12 cellular contexts compared by ENCODE assay signal in genomic region chr11:61022311-61023085, GRCh38. TPM values are rescaled to one million over a fixed set of nuclear protein-coding genes. Genes with fewer than 3 reads are reported as not detected.
DNase-seq lines count a peak whose midpoint lies in the region; ATAC-seq, FAIRE-seq and TF ChIP-seq lines count a peak whose summit lies in the region.
"Had no signal": no experiment of that assay in that cellular context is flagged by ENCODE, and none has a peak within 500 bp of the region (broad histone marks: within the 10 kb centered on the region; RNA-seq: fewer than 3 reads in every experiment).

No MANE protein-coding gene starts in this region.

- H3K9me3 ChIP-seq in HepG2 (ENCODE audit: low read length): no peaks in the 10 kb centered on the region
- H3K9me3 ChIP-seq: heart right ventricle had no signal

- no peaks in the 10 kb centered on the region for H3K9me3 Mint-ChIP-seq in WTC11
- no peaks in the 10 kb centered on the region for H3K9me3 Mint-ChIP-seq in stimulated activated naive CD8-positive, alpha-beta T cell treated with anti-CD3 and anti-CD28 coated beads, Interleukin-15, Interleukin-2, amounts not matched to agents 100 ng/mL and 50 ng/mL, for 24 hours

- TF ChIP-seq EP300 in HepG2 (IDR thresholded peaks at IDR 0.05; ENCODE audit: low read depth in 2 of 2, low read length in 2 of 2) (no peak), HepG2 (CRISPR knock-in tag; IDR thresholded peaks at IDR 0.05; ENCODE audit: borderline replicate concordance) (no peak)

- peaks cover 32% of the 10 kb centered on the region for H3K4me1 Mint-ChIP-seq in WTC11
- H3K4me1 Mint-ChIP-seq in stimulated activated naive CD8-positive, alpha-beta T cell treated with anti-CD3 and anti-CD28 coated beads, Interleukin-15, Interleukin-2, amounts not matched to agents 100 ng/mL and 50 ng/mL, for 24 hours (ENCODE audit: low read depth): peaks cover 84% of the 10 kb centered on the region

- TF ChIP-seq CTCF in WTC11 (IDR thresholded peaks at IDR 0.05) (no peak), HepG2 (CRISPR knock-in tag; IDR thresholded peaks at IDR 0.05) (no peak)

- H3K4me3 ChIP-seq in HepG2 (replicated peaks in 1 of 3; ENCODE audit: insufficient read depth in 1 of 3, low read depth in 2 of 3, low read length in 3 of 3): no peak overlapping the region
- H3K4me3 ChIP-seq: heart right ventricle had no signal

- DNase-seq in activated T-cell treated with anti-CD3 and anti-CD28 coated beads, Interleukin-2, amount 50 U/mL, for 1 hour: peak; percentile 64
- DNase-seq in activated T-cell treated with anti-CD3 and anti-CD28 coated beads for 4 hours (no peak), WTC11 (ENCODE audit: low spot score) (no peak), cerebellar cortex (ENCODE audit: low spot score) (peak; percentile 71), A172 (ENCODE audit: low spot score) (no peak), HepG2 (ENCODE audit: low spot score) (no peak), occipital lobe (lab: John Stamatoyannopoulos, UW) (no peak)
- DNase-seq: dermis blood vessel endothelial cell, heart right ventricle had no signal

- no peaks in the 10 kb centered on the region for H4K20me1 ChIP-seq in HepG2 (ENCODE audit: insufficient read depth, low read length)

- no peak overlapping the region for H2AFZ ChIP-seq in HepG2 (ENCODE audit: low read length)

- H3K36me3 Mint-ChIP-seq in WTC11: no peaks in the 10 kb centered on the region
- H3K36me3 Mint-ChIP-seq in stimulated activated naive CD8-positive, alpha-beta T cell treated with anti-CD3 and anti-CD28 coated beads, Interleukin-15, Interleukin-2, amounts not matched to agents 100 ng/mL and 50 ng/mL, for 24 hours (ENCODE audit: low read depth): peaks cover 44% of the 10 kb centered on the region

- TF ChIP-seq POLR2A in HepG2 (IDR thresholded peaks at IDR 0.05; ENCODE audit: insufficient read depth in 1 of 2, low read depth in 2 of 2, low read length in 2 of 2): no peak

- in situ Hi-C loops in HepG2 (cut with HindIII; ENCODE audit: extremely low pct_ligation_motif_present, low pct_unique_long_range_greater_than_20kb): no loop called here

- peak overlapping the region; percentile 66 for H3K4me3 Mint-ChIP-seq in WTC11
- peak overlapping the region; percentile 77 for H3K4me3 Mint-ChIP-seq in stimulated activated naive CD8-positive, alpha-beta T cell treated with anti-CD3 and anti-CD28 coated beads, Interleukin-15, Interleukin-2, amounts not matched to agents 100 ng/mL and 50 ng/mL, for 24 hours

- FAIRE-seq in HepG2 (lab: Jason Lieb, UNC): no peak

- no TSS peak for BruUV-seq in HepG2 (replicated peaks; lab: Mats Ljungman, UMichigan)

- WGBS in HepG2 (ENCODE audit: low lambda C conversion rate): 27% methylated on average over 9 of the region's 10 CpGs

- CTCF ChIA-PET in WTC11 (lab: Charles Lee) (interaction anchor here (1.1 to 1.4 kb wide), 2 partner anchors 107 to 123 kb away, joined by 3 read pairs; no protein-coding TSS in a partner anchor), HepG2 (lab: Yijun Ruan, JAX; ENCODE audit: low intra/inter-chr PET ratio, low total read pairs) (no interaction called here)

- no peak for TF ChIP-seq RAD21 in HepG2 (CRISPR knock-in tag; IDR thresholded peaks at IDR 0.05)

- POLR2A ChIA-PET in WTC11 (lab: Charles Lee) (no interaction called here), HepG2 (lab: Yijun Ruan, JAX) (no interaction called here)

- H3K27ac ChIP-seq in HepG2 (ENCODE audit: extremely low read length, insufficient read depth, low read length): no peak overlapping the region

- no peak overlapping the region for H3K4me2 ChIP-seq in HepG2 (ENCODE audit: low read depth, low read length)

- no peaks in the 10 kb centered on the region for H3K36me3 ChIP-seq in HepG2 (replicated peaks in 1 of 2; ENCODE audit: control insufficient read depth in 1 of 2, insufficient read depth in 2 of 2, low read length in 2 of 2)
- H3K36me3 ChIP-seq: heart right ventricle had no signal

- H3K27me3 ChIP-seq in HepG2 (ENCODE audit: control insufficient read depth in 1 of 2, insufficient read depth in 2 of 2, low read length in 2 of 2): peaks cover 2 to 87% of the 10 kb centered on the region in 2 experiments; a peak in 4 of 5 replicates

- ATAC-seq in WTC11: no peak
- ATAC-seq in HepG2: no peak

- H3K79me2 ChIP-seq in HepG2 (ENCODE audit: insufficient read depth, low read length): no peaks in the 10 kb centered on the region

- H3K4me1 ChIP-seq in HepG2 (ENCODE audit: insufficient read depth, low read length): peaks cover 15% of the 10 kb centered on the region

- H3K27me3 Mint-ChIP-seq in WTC11 (ENCODE audit: low read depth): peaks cover 28% of the 10 kb centered on the region
- H3K27me3 Mint-ChIP-seq in stimulated activated naive CD8-positive, alpha-beta T cell treated with anti-CD3 and anti-CD28 coated beads, Interleukin-15, Interleukin-2, amounts not matched to agents 100 ng/mL and 50 ng/mL, for 24 hours: no peaks in the 10 kb centered on the region

- intact Hi-C loops in HepG2 (cut with micrococcal nuclease; ENCODE audit: unreplicated experiment): no loop called here

- H3K9ac ChIP-seq in HepG2 (ENCODE audit: insufficient read depth, low read depth, low read length): no peak overlapping the region

- no peak overlapping the region for H3K27ac Mint-ChIP-seq in WTC11
- peak overlapping the region; percentile 97 for H3K27ac Mint-ChIP-seq in stimulated activated naive CD8-positive, alpha-beta T cell treated with anti-CD3 and anti-CD28 coated beads, Interleukin-15, Interleukin-2, amounts not matched to agents 100 ng/mL and 50 ng/mL, for 24 hours

TF ChIP-seq in WTC11, 78 proteins besides CTCF, POLR2A, EP300 and RAD21 (continues in another document):
- no peak for TF ChIP-seq PRRX2 (CRISPR knock-in tag; IDR thresholded peaks at IDR 0.05)

TF ChIP-seq in HepG2, 621 proteins besides CTCF, POLR2A, EP300 and RAD21 (continues in another document):
- TF ChIP-seq, protein P1, sequence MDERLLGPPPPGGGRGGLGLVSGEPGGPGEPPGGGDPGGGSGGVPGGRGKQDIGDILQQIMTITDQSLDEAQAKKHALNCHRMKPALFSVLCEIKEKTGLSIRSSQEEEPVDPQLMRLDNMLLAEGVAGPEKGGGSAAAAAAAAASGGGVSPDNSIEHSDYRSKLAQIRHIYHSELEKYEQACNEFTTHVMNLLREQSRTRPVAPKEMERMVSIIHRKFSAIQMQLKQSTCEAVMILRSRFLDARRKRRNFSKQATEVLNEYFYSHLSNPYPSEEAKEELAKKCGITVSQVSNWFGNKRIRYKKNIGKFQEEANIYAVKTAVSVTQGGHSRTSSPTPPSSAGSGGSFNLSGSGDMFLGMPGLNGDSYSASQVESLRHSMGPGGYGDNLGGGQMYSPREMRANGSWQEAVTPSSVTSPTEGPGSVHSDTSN (CRISPR knock-in tag; IDR thresholded peaks at IDR 0.05): no peak
- TF ChIP-seq ZNF274 (CRISPR knock-in tag; IDR thresholded peaks at IDR 0.05): no peak
- TF ChIP-seq, protein P2, sequence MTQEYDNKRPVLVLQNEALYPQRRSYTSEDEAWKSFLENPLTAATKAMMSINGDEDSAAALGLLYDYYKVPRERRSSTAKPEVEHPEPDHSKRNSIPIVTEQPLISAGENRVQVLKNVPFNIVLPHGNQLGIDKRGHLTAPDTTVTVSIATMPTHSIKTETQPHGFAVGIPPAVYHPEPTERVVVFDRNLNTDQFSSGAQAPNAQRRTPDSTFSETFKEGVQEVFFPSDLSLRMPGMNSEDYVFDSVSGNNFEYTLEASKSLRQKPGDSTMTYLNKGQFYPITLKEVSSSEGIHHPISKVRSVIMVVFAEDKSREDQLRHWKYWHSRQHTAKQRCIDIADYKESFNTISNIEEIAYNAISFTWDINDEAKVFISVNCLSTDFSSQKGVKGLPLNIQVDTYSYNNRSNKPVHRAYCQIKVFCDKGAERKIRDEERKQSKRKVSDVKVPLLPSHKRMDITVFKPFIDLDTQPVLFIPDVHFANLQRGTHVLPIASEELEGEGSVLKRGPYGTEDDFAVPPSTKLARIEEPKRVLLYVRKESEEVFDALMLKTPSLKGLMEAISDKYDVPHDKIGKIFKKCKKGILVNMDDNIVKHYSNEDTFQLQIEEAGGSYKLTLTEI (CRISPR knock-in tag; conservative IDR thresholded peaks at IDR 0.05): no peak
- no peak for TF ChIP-seq MEF2D (CRISPR knock-in tag; IDR thresholded peaks at IDR 0.05)
- no peak for TF ChIP-seq IKZF4 (CRISPR knock-in tag; IDR thresholded peaks at IDR 0.05; ENCODE audit: borderline replicate concordance, low read depth, not compliant biosample characterization)
- no peak for TF ChIP-seq REL (CRISPR knock-in tag; conservative IDR thresholded peaks at IDR 0.05)
- TF ChIP-seq AKAP8 (CRISPR knock-in tag; IDR thresholded peaks at IDR 0.05): no peak
- TF ChIP-seq MZF1 (CRISPR knock-in tag; IDR thresholded peaks at IDR 0.05; ENCODE audit: borderline replicate concordance): no peak
- TF ChIP-seq ZNF3 (CRISPR knock-in tag; IDR thresholded peaks at IDR 0.05): no peak
- no peak for TF ChIP-seq ZNF777 (CRISPR knock-in tag; IDR thresholded peaks at IDR 0.05)
- no peak for TF ChIP-seq ETV6 (CRISPR knock-in tag; conservative IDR thresholded peaks at IDR 0.05)
- no peak for TF ChIP-seq ZNF446 (CRISPR knock-in tag; IDR thresholded peaks at IDR 0.05)

RNA-seq across cellular contexts. Expression of gene CD6, which starts 51.0 kb away (rescaled TPM):
- total RNA-seq in WTC11 (2021) (0.53 to 1.0 TPM (median 0.73 TPM) in 3 replicates), HepG2 (2016; rRNA removed; fragmentation: Illumina TruSeq; extraction: Trizol) (not detected in 2 replicates), occipital lobe (0.16 TPM)
- not detected in 2 replicates for total RNA-seq in A172 (2014; rRNA removed; shearing (Covaris generic))
- total RNA-seq in HepG2 (2016; cell fraction: cytosol; rRNA removed; fragmentation: Illumina TruSeq; extraction: Trizol; ENCODE audit: low read depth): not detected in 2 replicates
- not detected in 2 replicates for total RNA-seq in HepG2 (2016; cell fraction: insoluble cytoplasmic fraction; rRNA removed; fragmentation: Illumina TruSeq; extraction: Trizol)
- not detected in 2 replicates for total RNA-seq in HepG2 (2016; cell fraction: membrane; rRNA removed; fragmentation: Illumina TruSeq; extraction: Trizol)
- total RNA-seq in HepG2 (2016; cell fraction: nucleus; rRNA removed; fragmentation: Illumina TruSeq; extraction: Trizol): not detected in 2 replicates
- not detected in 2 replicates for polyA plus RNA-seq in HepG2 (2011; rRNA removed)
- not detected in 2 replicates for polyA plus RNA-seq in HepG2 (2011; cell fraction: cytosol; rRNA removed)
- not detected in 2 replicates for polyA plus RNA-seq in HepG2 (2011; cell fraction: nucleus; rRNA removed)
- not detected in 2 replicates for polyA plus RNA-seq in HepG2 (2012)
- not detected in 2 replicates for polyA plus RNA-seq in HepG2 (2016; cell fraction: cytosol; fragmentation: Illumina TruSeq; extraction: Trizol; ENCODE audit: low read depth)
- not detected in 2 replicates for polyA plus RNA-seq in HepG2 (2016; cell fraction: insoluble cytoplasmic fraction; fragmentation: Illumina TruSeq; extraction: Trizol; ENCODE audit: low read depth)
- not detected in 2 replicates for polyA plus RNA-seq in HepG2 (2016; cell fraction: membrane; fragmentation: Illumina TruSeq; extraction: Trizol; ENCODE audit: low read depth)
- not detected in 2 replicates for polyA plus RNA-seq in HepG2 (2016; cell fraction: nucleus; fragmentation: Illumina TruSeq; extraction: Trizol; ENCODE audit: insufficient read depth, low read depth)
- not detected in 2 replicates for polyA minus RNA-seq in HepG2 (2011; rRNA and poly(A)+ RNA removed; ENCODE audit: low replicate concordance)
- polyA minus RNA-seq in HepG2 (2011; cell fraction: cytosol; rRNA and poly(A)+ RNA removed): not detected in 2 replicates
- not detected in 2 replicates for polyA minus RNA-seq in HepG2 (2011; cell fraction: nucleus; rRNA and poly(A)+ RNA removed)
- total RNA-seq: dermis blood vessel endothelial cell, NCI-H460 had no signal
- polyA plus RNA-seq: AG04450 had no signal

Comparison
In these comparisons a context has a peak if more than half of its experiments do, and no peak if none do; other contexts are left out.
1. DNase-seq: peak in activated T-cell treated with anti-CD3 and anti-CD28 coated beads, Interleukin-2, amount 50 U/mL, for 1 hour (single experiment) and cerebellar cortex (single experiment); none in activated T-cell treated with anti-CD3 and anti-CD28 coated beads for 4 hours (single experiment), WTC11 (single experiment), A172 (single experiment), HepG2 (single experiment) and occipital lobe (single experiment).